Comparison of ENCODE assay signal across 12 cellular contexts in genomic region chr13:22162889-22163288, GRCh38.
DNase-seq lines count a peak whose midpoint lies in the region; ATAC-seq and TF ChIP-seq lines count a peak whose summit lies in the region.
"Had no signal": no experiment of that assay in that cellular context is flagged by ENCODE, and none has a peak within 500 bp of the region (broad histone marks: within the 10 kb centered on the region; RNA-seq: fewer than 3 reads in every experiment).

No MANE protein-coding gene starts in this region.

- H3K27me3 Mint-ChIP-seq in activated naive CD4-positive, alpha-beta T cell treated with anti-CD3 and anti-CD28 coated beads, Interleukin-2, amount 10 ng/mL, durations not matched to agents 7 days and 5 days, result no peaks in the 10 kb centered on the region
- no peaks in the 10 kb centered on the region for H3K27me3 Mint-ChIP-seq in activated CD4-positive, alpha-beta memory T cell treated with anti-CD3 and anti-CD28 coated beads, Interleukin-2, amount 10 ng/mL, durations not matched to agents 7 days and 5 days
- no peaks in the 10 kb centered on the region for H3K27me3 Mint-ChIP-seq in stimulated activated naive CD8-positive, alpha-beta T cell treated with anti-CD3 and anti-CD28 coated beads, Interleukin-15, amount 100 ng/mL, for 72 hours
- H3K27me3 Mint-ChIP-seq in type B pancreatic cell, result no peaks in the 10 kb centered on the region

- peaks cover 21% of the 10 kb centered on the region for H3K4me1 Mint-ChIP-seq in activated naive CD4-positive, alpha-beta T cell treated with anti-CD3 and anti-CD28 coated beads, Interleukin-2, amount 10 ng/mL, durations not matched to agents 7 days and 5 days
- H3K4me1 Mint-ChIP-seq in activated CD4-positive, alpha-beta memory T cell treated with anti-CD3 and anti-CD28 coated beads, Interleukin-2, amount 10 ng/mL, durations not matched to agents 7 days and 5 days, result peaks cover 19% of the 10 kb centered on the region
- H3K4me1 Mint-ChIP-seq in stimulated activated naive CD8-positive, alpha-beta T cell treated with anti-CD3 and anti-CD28 coated beads, Interleukin-15, amount 100 ng/mL, for 72 hours, result peaks cover 49% of the 10 kb centered on the region
- no peaks in the 10 kb centered on the region for H3K4me1 Mint-ChIP-seq in type B pancreatic cell (ENCODE audit: unreplicated experiment)
- H3K4me1 Mint-ChIP-seq: nephron progenitor cell had no signal

- no peak for DNase-seq in activated naive CD4-positive, alpha-beta T cell treated with anti-CD3 and anti-CD28 coated beads, Interleukin-2, amount 10 ng/mL, durations not matched to agents 7 days and 5 days
- no peak for DNase-seq in activated naive CD4-positive, alpha-beta T cell (lab: John Stamatoyannopoulos, UW)
- DNase-seq in activated CD4-positive, alpha-beta memory T cell treated with anti-CD3 and anti-CD28 coated beads, Interleukin-2, amount 10 ng/mL, durations not matched to agents 7 days and 5 days, result no peak
- DNase-seq in stimulated activated naive CD8-positive, alpha-beta T cell treated with anti-CD3 and anti-CD28 coated beads, Interleukin-15, amount 100 ng/mL, for 72 hours, result no peak
- DNase-seq in NCI-H1048 (lab: John Stamatoyannopoulos, UW) (no peak), type B pancreatic cell (ENCODE audit: extremely low spot score, unreplicated experiment) (no peak)
- DNase-seq in stimulated activated naive CD4-positive, alpha-beta T cell treated with Interleukin-2 at 50 U/mL for 16 hours (lab: John Stamatoyannopoulos, UW), result no peak
- DNase-seq: amniotic stem cell, NCI-H1930, nephron progenitor cell, PC-9 had no signal

- peak; percentile 47 for ATAC-seq in HG03064 (IDR thresholded peaks at IDR 0.05; ENCODE audit: low read depth, unreplicated experiment)
- ATAC-seq in stimulated activated naive CD8-positive, alpha-beta T cell treated with anti-CD3 and anti-CD28 coated beads, Interleukin-15, amount 100 ng/mL, for 72 hours, result peak; percentile 76

- POLR2A ChIA-PET in activated CD4-positive, alpha-beta memory T cell treated with anti-CD3 and anti-CD28 coated beads, Interleukin-2, amount 10 ng/mL, durations not matched to agents 7 days and 5 days (lab: Charles Lee), result no interaction called here

- peak overlapping the region; percentile 10 for H3K4me3 Mint-ChIP-seq in activated naive CD4-positive, alpha-beta T cell treated with anti-CD3 and anti-CD28 coated beads, Interleukin-2, amount 10 ng/mL, durations not matched to agents 7 days and 5 days
- H3K4me3 Mint-ChIP-seq in activated CD4-positive, alpha-beta memory T cell treated with anti-CD3 and anti-CD28 coated beads, Interleukin-2, amount 10 ng/mL, durations not matched to agents 7 days and 5 days, result peak overlapping the region; percentile 26
- H3K4me3 Mint-ChIP-seq in stimulated activated naive CD8-positive, alpha-beta T cell treated with anti-CD3 and anti-CD28 coated beads, Interleukin-15, amount 100 ng/mL, for 72 hours, result peak overlapping the region; percentile 57 to 62
- H3K4me3 Mint-ChIP-seq in type B pancreatic cell, result no peak overlapping the region
- H3K4me3 Mint-ChIP-seq: nephron progenitor cell had no signal

- H3K9me3 Mint-ChIP-seq in activated naive CD4-positive, alpha-beta T cell treated with anti-CD3 and anti-CD28 coated beads, Interleukin-2, amount 10 ng/mL, durations not matched to agents 7 days and 5 days, result no peaks in the 10 kb centered on the region
- no peaks in the 10 kb centered on the region for H3K9me3 Mint-ChIP-seq in activated CD4-positive, alpha-beta memory T cell treated with anti-CD3 and anti-CD28 coated beads, Interleukin-2, amount 10 ng/mL, durations not matched to agents 7 days and 5 days
- no peaks in the 10 kb centered on the region for H3K9me3 Mint-ChIP-seq in stimulated activated naive CD8-positive, alpha-beta T cell treated with anti-CD3 and anti-CD28 coated beads, Interleukin-15, amount 100 ng/mL, for 72 hours
- H3K9me3 Mint-ChIP-seq in type B pancreatic cell, result no peaks in the 10 kb centered on the region

- H3K36me3 Mint-ChIP-seq in activated naive CD4-positive, alpha-beta T cell treated with anti-CD3 and anti-CD28 coated beads, Interleukin-2, amount 10 ng/mL, durations not matched to agents 7 days and 5 days, result no peaks in the 10 kb centered on the region
- no peaks in the 10 kb centered on the region for H3K36me3 Mint-ChIP-seq in activated CD4-positive, alpha-beta memory T cell treated with anti-CD3 and anti-CD28 coated beads, Interleukin-2, amount 10 ng/mL, durations not matched to agents 7 days and 5 days (ENCODE audit: low read depth)
- no peaks in the 10 kb centered on the region for H3K36me3 Mint-ChIP-seq in type B pancreatic cell

- no peak for TF ChIP-seq CTCF in type B pancreatic cell (conservative IDR thresholded peaks at IDR 0.05)

- H3K27ac Mint-ChIP-seq in activated naive CD4-positive, alpha-beta T cell treated with anti-CD3 and anti-CD28 coated beads, Interleukin-2, amount 10 ng/mL, durations not matched to agents 7 days and 5 days, result no peak overlapping the region
- H3K27ac Mint-ChIP-seq in activated CD4-positive, alpha-beta memory T cell treated with anti-CD3 and anti-CD28 coated beads, Interleukin-2, amount 10 ng/mL, durations not matched to agents 7 days and 5 days, result no peak overlapping the region
- H3K27ac Mint-ChIP-seq in stimulated activated naive CD8-positive, alpha-beta T cell treated with anti-CD3 and anti-CD28 coated beads, Interleukin-15, amount 100 ng/mL, for 72 hours, result no peak overlapping the region
- no peak overlapping the region for H3K27ac Mint-ChIP-seq in type B pancreatic cell
- H3K27ac Mint-ChIP-seq: nephron progenitor cell had no signal

- CTCF ChIA-PET in activated naive CD4-positive, alpha-beta T cell treated with anti-CD3 and anti-CD28 coated beads, Interleukin-2, amount 10 ng/mL, durations not matched to agents 7 days and 5 days (lab: Charles Lee), result no interaction called here
- CTCF ChIA-PET in activated CD4-positive, alpha-beta memory T cell treated with anti-CD3 and anti-CD28 coated beads, Interleukin-2, amount 10 ng/mL, durations not matched to agents 7 days and 5 days (lab: Charles Lee), result interaction anchor here (0.6 kb wide), 1 partner anchor 30 kb away, joined by 3 read pairs; no protein-coding TSS in a partner anchor
